ENCODE assay signal across 2 cellular contexts in the genomic region with DNA sequence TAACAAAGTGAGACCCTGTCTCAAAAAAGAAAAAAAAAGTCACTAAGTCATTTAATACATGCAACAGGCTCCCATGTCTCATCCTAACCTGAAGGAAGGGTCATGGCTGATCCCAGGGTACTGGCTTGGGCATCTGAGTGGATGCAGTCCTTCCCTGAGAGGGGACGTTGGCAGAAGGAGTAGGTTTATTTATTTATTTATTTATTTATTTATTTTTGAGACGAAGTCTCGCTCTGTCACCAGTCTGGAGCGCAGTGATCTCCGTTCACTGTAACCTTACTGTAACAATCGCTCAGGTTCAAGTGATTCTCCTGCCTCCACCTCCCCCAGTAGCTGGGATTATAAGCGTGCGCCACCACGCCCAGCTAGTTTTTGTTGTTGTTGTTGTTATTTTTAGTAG.
TF ChIP-seq lines count a peak whose summit lies in the region.

No MANE protein-coding gene starts in this region.

TF ChIP-seq in A549, 52 proteins besides CTCF, POLR2A, EP300 and RAD21 (continued from another document):
- TF ChIP-seq, protein P1, sequence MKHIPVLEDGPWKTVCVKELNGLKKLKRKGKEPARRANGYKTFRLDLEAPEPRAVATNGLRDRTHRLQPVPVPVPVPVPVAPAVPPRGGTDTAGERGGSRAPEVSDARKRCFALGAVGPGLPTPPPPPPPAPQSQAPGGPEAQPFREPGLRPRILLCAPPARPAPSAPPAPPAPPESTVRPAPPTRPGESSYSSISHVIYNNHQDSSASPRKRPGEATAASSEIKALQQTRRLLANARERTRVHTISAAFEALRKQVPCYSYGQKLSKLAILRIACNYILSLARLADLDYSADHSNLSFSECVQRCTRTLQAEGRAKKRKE (CRISPR knock-in tag; IDR thresholded peaks at IDR 0.05; ENCODE audit: low read depth), result no peak

TF ChIP-seq in HEK293, 187 proteins besides CTCF, POLR2A, EP300 and RAD21 (continued from another document and continues in another):
- TF ChIP-seq, protein P2, sequence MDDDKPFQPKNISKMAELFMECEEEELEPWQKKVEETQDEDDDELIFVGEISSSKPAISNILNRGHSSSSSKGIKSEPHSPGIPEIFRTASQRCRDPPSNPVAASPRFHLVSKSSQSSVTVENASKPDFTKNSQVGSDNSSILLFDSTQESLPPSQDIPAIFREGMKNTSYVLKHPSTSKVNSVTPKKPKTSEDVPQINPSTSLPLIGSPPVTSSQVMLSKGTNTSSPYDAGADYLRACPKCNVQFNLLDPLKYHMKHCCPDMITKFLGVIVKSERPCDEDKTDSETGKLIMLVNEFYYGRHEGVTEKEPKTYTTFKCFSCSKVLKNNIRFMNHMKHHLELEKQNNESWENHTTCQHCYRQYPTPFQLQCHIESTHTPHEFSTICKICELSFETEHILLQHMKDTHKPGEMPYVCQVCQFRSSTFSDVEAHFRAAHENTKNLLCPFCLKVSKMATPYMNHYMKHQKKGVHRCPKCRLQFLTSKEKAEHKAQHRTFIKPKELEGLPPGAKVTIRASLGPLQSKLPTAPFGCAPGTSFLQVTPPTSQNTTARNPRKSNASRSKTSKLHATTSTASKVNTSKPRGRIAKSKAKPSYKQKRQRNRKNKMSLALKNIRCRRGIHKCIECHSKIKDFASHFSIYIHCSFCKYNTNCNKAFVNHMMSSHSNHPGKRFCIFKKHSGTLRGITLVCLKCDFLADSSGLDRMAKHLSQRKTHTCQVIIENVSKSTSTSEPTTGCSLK (tag by site-specific recombination; IDR thresholded peaks at IDR 0.05), result no peak
- TF ChIP-seq ZFP37 (tag by site-specific recombination; IDR thresholded peaks at IDR 0.05), result no peak
- no peak for TF ChIP-seq ZNF473 (tag by site-specific recombination; IDR thresholded peaks at IDR 0.05)
- TF ChIP-seq, protein P3, sequence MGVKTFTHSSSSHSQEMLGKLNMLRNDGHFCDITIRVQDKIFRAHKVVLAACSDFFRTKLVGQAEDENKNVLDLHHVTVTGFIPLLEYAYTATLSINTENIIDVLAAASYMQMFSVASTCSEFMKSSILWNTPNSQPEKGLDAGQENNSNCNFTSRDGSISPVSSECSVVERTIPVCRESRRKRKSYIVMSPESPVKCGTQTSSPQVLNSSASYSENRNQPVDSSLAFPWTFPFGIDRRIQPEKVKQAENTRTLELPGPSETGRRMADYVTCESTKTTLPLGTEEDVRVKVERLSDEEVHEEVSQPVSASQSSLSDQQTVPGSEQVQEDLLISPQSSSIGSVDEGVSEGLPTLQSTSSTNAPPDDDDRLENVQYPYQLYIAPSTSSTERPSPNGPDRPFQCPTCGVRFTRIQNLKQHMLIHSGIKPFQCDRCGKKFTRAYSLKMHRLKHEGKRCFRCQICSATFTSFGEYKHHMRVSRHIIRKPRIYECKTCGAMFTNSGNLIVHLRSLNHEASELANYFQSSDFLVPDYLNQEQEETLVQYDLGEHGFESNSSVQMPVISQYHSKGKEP (tag by site-specific recombination; IDR thresholded peaks at IDR 0.05), result no peak
- TF ChIP-seq, protein P4, sequence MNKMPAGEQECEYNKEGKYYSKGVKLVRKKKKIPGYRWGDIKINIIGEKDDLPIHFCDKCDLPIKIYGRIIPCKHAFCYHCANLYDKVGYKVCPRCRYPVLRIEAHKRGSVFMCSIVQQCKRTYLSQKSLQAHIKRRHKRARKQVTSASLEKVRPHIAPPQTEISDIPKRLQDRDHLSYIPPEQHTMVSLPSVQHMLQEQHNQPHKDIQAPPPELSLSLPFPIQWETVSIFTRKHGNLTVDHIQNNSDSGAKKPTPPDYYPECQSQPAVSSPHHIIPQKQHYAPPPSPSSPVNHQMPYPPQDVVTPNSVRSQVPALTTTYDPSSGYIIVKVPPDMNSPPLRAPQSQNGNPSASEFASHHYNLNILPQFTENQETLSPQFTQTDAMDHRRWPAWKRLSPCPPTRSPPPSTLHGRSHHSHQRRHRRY (tag by site-specific recombination; IDR thresholded peaks at IDR 0.05), result no peak
- TF ChIP-seq, protein P5, sequence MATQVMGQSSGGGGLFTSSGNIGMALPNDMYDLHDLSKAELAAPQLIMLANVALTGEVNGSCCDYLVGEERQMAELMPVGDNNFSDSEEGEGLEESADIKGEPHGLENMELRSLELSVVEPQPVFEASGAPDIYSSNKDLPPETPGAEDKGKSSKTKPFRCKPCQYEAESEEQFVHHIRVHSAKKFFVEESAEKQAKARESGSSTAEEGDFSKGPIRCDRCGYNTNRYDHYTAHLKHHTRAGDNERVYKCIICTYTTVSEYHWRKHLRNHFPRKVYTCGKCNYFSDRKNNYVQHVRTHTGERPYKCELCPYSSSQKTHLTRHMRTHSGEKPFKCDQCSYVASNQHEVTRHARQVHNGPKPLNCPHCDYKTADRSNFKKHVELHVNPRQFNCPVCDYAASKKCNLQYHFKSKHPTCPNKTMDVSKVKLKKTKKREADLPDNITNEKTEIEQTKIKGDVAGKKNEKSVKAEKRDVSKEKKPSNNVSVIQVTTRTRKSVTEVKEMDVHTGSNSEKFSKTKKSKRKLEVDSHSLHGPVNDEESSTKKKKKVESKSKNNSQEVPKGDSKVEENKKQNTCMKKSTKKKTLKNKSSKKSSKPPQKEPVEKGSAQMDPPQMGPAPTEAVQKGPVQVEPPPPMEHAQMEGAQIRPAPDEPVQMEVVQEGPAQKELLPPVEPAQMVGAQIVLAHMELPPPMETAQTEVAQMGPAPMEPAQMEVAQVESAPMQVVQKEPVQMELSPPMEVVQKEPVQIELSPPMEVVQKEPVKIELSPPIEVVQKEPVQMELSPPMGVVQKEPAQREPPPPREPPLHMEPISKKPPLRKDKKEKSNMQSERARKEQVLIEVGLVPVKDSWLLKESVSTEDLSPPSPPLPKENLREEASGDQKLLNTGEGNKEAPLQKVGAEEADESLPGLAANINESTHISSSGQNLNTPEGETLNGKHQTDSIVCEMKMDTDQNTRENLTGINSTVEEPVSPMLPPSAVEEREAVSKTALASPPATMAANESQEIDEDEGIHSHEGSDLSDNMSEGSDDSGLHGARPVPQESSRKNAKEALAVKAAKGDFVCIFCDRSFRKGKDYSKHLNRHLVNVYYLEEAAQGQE (tag by site-specific recombination; IDR thresholded peaks at IDR 0.05), result no peak
- TF ChIP-seq ZNF433 (tag by site-specific recombination; IDR thresholded peaks at IDR 0.05; ENCODE audit: low read depth), result no peak
- no peak for TF ChIP-seq SETDB1 (IDR thresholded peaks at IDR 0.05; ENCODE audit: insufficient read length, low read length)
- 0 out of 2 replicates have a peak, but pooled peaks have one; percentile 19 for TF ChIP-seq ZNF623 (tag by site-specific recombination; IDR thresholded peaks at IDR 0.05)
- TF ChIP-seq KLF8 (tag by site-specific recombination; IDR thresholded peaks at IDR 0.05), result no peak
- TF ChIP-seq ZNF529 (tag by site-specific recombination; IDR thresholded peaks at IDR 0.05; ENCODE audit: insufficient replicate concordance), result no peak
- TF ChIP-seq ZNF202 (tag by site-specific recombination; IDR thresholded peaks at IDR 0.05; ENCODE audit: borderline replicate concordance), result no peak
- no peak for TF ChIP-seq ZBTB7A (tag by site-specific recombination; IDR thresholded peaks at IDR 0.05; ENCODE audit: low read depth)
- TF ChIP-seq ZNF175 (tag by site-specific recombination; IDR thresholded peaks at IDR 0.05), result no peak
- no peak for TF ChIP-seq ZNF701 (tag by site-specific recombination; IDR thresholded peaks at IDR 0.05)
- TF ChIP-seq, protein P6, sequence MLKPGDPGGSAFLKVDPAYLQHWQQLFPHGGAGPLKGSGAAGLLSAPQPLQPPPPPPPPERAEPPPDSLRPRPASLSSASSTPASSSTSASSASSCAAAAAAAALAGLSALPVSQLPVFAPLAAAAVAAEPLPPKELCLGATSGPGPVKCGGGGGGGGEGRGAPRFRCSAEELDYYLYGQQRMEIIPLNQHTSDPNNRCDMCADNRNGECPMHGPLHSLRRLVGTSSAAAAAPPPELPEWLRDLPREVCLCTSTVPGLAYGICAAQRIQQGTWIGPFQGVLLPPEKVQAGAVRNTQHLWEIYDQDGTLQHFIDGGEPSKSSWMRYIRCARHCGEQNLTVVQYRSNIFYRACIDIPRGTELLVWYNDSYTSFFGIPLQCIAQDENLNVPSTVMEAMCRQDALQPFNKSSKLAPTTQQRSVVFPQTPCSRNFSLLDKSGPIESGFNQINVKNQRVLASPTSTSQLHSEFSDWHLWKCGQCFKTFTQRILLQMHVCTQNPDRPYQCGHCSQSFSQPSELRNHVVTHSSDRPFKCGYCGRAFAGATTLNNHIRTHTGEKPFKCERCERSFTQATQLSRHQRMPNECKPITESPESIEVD (tag by site-specific recombination; IDR thresholded peaks at IDR 0.05), result no peak
- no peak for TF ChIP-seq ZNF311 (tag by site-specific recombination; IDR thresholded peaks at IDR 0.05; ENCODE audit: borderline replicate concordance)
- TF ChIP-seq, protein P7, sequence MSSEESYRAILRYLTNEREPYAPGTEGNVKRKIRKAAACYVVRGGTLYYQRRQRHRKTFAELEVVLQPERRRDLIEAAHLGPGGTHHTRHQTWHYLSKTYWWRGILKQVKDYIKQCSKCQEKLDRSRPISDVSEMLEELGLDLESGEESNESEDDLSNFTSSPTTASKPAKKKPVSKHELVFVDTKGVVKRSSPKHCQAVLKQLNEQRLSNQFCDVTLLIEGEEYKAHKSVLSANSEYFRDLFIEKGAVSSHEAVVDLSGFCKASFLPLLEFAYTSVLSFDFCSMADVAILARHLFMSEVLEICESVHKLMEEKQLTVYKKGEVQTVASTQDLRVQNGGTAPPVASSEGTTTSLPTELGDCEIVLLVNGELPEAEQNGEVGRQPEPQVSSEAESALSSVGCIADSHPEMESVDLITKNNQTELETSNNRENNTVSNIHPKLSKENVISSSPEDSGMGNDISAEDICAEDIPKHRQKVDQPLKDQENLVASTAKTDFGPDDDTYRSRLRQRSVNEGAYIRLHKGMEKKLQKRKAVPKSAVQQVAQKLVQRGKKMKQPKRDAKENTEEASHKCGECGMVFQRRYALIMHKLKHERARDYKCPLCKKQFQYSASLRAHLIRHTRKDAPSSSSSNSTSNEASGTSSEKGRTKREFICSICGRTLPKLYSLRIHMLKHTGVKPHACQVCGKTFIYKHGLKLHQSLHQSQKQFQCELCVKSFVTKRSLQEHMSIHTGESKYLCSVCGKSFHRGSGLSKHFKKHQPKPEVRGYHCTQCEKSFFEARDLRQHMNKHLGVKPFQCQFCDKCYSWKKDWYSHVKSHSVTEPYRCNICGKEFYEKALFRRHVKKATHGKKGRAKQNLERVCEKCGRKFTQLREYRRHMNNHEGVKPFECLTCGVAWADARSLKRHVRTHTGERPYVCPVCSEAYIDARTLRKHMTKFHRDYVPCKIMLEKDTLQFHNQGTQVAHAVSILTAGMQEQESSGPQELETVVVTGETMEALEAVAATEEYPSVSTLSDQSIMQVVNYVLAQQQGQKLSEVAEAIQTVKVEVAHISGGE (tag by site-specific recombination; conservative IDR thresholded peaks at IDR 0.05; ENCODE audit: low read depth), result peak; percentile 48; the same call in 1 of the 2 replicates
- no peak for TF ChIP-seq ZNF146 (tag by site-specific recombination; IDR thresholded peaks at IDR 0.05)
- no peak for TF ChIP-seq ZNF555 (tag by site-specific recombination; conservative IDR thresholded peaks at IDR 0.05)
- TF ChIP-seq, protein P8, sequence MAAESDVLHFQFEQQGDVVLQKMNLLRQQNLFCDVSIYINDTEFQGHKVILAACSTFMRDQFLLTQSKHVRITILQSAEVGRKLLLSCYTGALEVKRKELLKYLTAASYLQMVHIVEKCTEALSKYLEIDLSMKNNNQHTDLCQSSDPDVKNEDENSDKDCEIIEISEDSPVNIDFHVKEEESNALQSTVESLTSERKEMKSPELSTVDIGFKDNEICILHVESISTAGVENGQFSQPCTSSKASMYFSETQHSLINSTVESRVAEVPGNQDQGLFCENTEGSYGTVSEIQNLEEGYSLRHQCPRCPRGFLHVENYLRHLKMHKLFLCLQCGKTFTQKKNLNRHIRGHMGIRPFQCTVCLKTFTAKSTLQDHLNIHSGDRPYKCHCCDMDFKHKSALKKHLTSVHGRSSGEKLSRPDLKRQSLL (tag by site-specific recombination; IDR thresholded peaks at IDR 0.05), result no peak
- TF ChIP-seq ZNF510 (tag by site-specific recombination; IDR thresholded peaks at IDR 0.05; ENCODE audit: insufficient replicate concordance), result no peak
- TF ChIP-seq TRIM28 (IDR thresholded peaks at IDR 0.05; ENCODE audit: borderline replicate concordance, low read length), result no peak
- no peak for TF ChIP-seq ZNF354C (tag by site-specific recombination; IDR thresholded peaks at IDR 0.05; ENCODE audit: borderline replicate concordance, low read depth)
- no peak for TF ChIP-seq ZFP69B (tag by site-specific recombination; IDR thresholded peaks at IDR 0.05)
- TF ChIP-seq, protein P9, sequence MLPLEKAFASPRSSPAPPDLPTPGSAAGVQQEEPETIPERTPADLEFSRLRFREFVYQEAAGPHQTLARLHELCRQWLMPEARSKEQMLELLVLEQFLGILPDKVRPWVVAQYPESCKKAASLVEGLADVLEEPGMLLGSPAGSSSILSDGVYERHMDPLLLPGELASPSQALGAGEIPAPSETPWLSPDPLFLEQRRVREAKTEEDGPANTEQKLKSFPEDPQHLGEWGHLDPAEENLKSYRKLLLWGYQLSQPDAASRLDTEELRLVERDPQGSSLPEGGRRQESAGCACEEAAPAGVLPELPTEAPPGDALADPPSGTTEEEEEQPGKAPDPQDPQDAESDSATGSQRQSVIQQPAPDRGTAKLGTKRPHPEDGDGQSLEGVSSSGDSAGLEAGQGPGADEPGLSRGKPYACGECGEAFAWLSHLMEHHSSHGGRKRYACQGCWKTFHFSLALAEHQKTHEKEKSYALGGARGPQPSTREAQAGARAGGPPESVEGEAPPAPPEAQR (tag by site-specific recombination; IDR thresholded peaks at IDR 0.05), result no peak
- TF ChIP-seq PRDM1 (tag by site-specific recombination; IDR thresholded peaks at IDR 0.05), result no peak
- TF ChIP-seq ZFP3 (tag by site-specific recombination; IDR thresholded peaks at IDR 0.05; ENCODE audit: low read depth), result no peak
- TF ChIP-seq, protein P10, sequence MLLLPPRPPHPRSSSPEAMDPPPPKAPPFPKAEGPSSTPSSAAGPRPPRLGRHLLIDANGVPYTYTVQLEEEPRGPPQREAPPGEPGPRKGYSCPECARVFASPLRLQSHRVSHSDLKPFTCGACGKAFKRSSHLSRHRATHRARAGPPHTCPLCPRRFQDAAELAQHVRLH (tag by site-specific recombination; IDR thresholded peaks at IDR 0.05), result no peak
- TF ChIP-seq, protein P11, sequence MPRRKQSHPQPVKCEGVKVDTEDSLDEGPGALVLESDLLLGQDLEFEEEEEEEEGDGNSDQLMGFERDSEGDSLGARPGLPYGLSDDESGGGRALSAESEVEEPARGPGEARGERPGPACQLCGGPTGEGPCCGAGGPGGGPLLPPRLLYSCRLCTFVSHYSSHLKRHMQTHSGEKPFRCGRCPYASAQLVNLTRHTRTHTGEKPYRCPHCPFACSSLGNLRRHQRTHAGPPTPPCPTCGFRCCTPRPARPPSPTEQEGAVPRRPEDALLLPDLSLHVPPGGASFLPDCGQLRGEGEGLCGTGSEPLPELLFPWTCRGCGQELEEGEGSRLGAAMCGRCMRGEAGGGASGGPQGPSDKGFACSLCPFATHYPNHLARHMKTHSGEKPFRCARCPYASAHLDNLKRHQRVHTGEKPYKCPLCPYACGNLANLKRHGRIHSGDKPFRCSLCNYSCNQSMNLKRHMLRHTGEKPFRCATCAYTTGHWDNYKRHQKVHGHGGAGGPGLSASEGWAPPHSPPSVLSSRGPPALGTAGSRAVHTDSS (tag by site-specific recombination; IDR thresholded peaks at IDR 0.05), result no peak
- no peak for TF ChIP-seq HOXD13 (CRISPR knock-in tag; IDR thresholded peaks at IDR 0.05; ENCODE audit: borderline replicate concordance)
- peak; percentile 51; the same call in 1 of the 2 replicates for TF ChIP-seq ZNF426 (tag by site-specific recombination; IDR thresholded peaks at IDR 0.05)
- no peak for TF ChIP-seq FEZF1 (tag by site-specific recombination; IDR thresholded peaks at IDR 0.05)
- no peak for TF ChIP-seq ZBTB1 (tag by site-specific recombination; IDR thresholded peaks at IDR 0.05)
- TF ChIP-seq ZNF335 (tag by site-specific recombination; conservative IDR thresholded peaks at IDR 0.05), result no peak
- peak; percentile 48; the same call in 1 of the 2 replicates for TF ChIP-seq ZNF140 (tag by site-specific recombination; IDR thresholded peaks at IDR 0.05)
- TF ChIP-seq ZNF585B (tag by site-specific recombination; IDR thresholded peaks at IDR 0.05), result no peak
- TF ChIP-seq ZNF404 (tag by site-specific recombination; IDR thresholded peaks at IDR 0.05), result no peak
